ENCODE assay signal across 2 cellular contexts in the genomic region with DNA sequence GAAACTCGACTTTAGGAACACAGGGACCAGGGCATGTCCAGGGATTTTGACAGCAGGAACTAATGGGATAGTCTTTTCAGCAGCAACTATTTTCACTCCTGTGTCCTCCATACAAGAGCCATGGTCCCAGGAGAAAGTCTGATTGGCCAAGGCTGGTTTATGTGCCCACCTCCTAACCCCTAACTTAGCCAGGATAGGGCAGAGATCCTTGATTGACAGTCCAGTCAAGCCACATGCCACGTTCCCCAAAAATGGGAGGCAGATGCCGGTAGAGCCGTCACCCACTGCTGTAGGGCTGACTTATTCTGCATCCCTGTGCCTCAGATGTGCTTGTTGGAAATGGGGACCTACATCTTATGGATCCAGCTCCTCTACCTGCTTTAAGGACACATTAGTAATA.
A peak's percentile ranks its signal among the peaks of the same experiment; 100 is the strongest.
TF ChIP-seq lines count a peak whose summit lies in the region.

No MANE protein-coding gene starts in this region.

TF ChIP-seq in A549, 52 proteins besides CTCF, POLR2A, EP300 and RAD21:
- TF ChIP-seq, protein P1, sequence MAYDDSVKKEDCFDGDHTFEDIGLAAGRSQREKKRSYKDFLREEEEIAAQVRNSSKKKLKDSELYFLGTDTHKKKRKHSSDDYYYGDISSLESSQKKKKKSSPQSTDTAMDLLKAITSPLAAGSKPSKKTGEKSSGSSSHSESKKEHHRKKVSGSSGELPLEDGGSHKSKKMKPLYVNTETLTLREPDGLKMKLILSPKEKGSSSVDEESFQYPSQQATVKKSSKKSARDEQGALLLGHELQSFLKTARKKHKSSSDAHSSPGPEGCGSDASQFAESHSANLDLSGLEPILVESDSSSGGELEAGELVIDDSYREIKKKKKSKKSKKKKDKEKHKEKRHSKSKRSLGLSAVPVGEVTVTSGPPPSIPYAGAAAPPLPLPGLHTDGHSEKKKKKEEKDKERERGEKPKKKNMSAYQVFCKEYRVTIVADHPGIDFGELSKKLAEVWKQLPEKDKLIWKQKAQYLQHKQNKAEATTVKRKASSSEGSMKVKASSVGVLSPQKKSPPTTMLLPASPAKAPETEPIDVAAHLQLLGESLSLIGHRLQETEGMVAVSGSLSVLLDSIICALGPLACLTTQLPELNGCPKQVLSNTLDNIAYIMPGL (CRISPR knock-in tag; IDR thresholded peaks at IDR 0.05; ENCODE audit: borderline replicate concordance), result no peak
- TF ChIP-seq MAFK (IDR thresholded peaks at IDR 0.05; ENCODE audit: partially characterized antibody) (no peak), MYC (IDR thresholded peaks at IDR 0.05; ENCODE audit: borderline replicate concordance, low read length) (no peak), POLR2AphosphoS2 (conservative IDR thresholded peaks at IDR 0.05; ENCODE audit: low read length) (no peak), CEBPB (IDR thresholded peaks at IDR 0.05) (no peak), ESRRA (IDR thresholded peaks at IDR 0.05; ENCODE audit: borderline replicate concordance, low read length) (no peak), HOXB13 (CRISPR knock-in tag; IDR thresholded peaks at IDR 0.05; ENCODE audit: low read depth) (no peak), ZNF302 (CRISPR knock-in tag; IDR thresholded peaks at IDR 0.05) (no peak), JUNB (IDR thresholded peaks at IDR 0.05) (no peak), EHMT2 (IDR thresholded peaks at IDR 0.05; ENCODE audit: low read depth) (no peak), HDAC2 (IDR thresholded peaks at IDR 0.05) (no peak), CHD2 (IDR thresholded peaks at IDR 0.05; ENCODE audit: low read length, partially characterized antibody) (no peak), RCOR1 (IDR thresholded peaks at IDR 0.05; ENCODE audit: low read depth, low read length) (no peak), ZSCAN20 (CRISPR knock-in tag; IDR thresholded peaks at IDR 0.05) (no peak), EHF (CRISPR knock-in tag; IDR thresholded peaks at IDR 0.05) (no peak), RARB (CRISPR knock-in tag; IDR thresholded peaks at IDR 0.05) (no peak)
- TF ChIP-seq, protein P2, sequence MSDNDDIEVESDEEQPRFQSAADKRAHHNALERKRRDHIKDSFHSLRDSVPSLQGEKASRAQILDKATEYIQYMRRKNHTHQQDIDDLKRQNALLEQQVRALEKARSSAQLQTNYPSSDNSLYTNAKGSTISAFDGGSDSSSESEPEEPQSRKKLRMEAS (IDR thresholded peaks at IDR 0.05), result no peak
- TF ChIP-seq, protein P3, sequence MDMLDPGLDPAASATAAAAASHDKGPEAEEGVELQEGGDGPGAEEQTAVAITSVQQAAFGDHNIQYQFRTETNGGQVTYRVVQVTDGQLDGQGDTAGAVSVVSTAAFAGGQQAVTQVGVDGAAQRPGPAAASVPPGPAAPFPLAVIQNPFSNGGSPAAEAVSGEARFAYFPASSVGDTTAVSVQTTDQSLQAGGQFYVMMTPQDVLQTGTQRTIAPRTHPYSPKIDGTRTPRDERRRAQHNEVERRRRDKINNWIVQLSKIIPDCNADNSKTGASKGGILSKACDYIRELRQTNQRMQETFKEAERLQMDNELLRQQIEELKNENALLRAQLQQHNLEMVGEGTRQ (IDR thresholded peaks at IDR 0.05), result no peak

TF ChIP-seq in GM12878, 131 proteins besides CTCF, POLR2A, EP300 and RAD21:
- TF ChIP-seq, protein P4, sequence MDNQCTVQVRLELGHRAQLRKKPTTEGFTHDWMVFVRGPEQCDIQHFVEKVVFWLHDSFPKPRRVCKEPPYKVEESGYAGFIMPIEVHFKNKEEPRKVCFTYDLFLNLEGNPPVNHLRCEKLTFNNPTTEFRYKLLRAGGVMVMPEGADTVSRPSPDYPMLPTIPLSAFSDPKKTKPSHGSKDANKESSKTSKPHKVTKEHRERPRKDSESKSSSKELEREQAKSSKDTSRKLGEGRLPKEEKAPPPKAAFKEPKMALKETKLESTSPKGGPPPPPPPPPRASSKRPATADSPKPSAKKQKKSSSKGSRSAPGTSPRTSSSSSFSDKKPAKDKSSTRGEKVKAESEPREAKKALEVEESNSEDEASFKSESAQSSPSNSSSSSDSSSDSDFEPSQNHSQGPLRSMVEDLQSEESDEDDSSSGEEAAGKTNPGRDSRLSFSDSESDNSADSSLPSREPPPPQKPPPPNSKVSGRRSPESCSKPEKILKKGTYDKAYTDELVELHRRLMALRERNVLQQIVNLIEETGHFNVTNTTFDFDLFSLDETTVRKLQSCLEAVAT (IDR thresholded peaks at IDR 0.05), result no peak
- TF ChIP-seq, protein P5, sequence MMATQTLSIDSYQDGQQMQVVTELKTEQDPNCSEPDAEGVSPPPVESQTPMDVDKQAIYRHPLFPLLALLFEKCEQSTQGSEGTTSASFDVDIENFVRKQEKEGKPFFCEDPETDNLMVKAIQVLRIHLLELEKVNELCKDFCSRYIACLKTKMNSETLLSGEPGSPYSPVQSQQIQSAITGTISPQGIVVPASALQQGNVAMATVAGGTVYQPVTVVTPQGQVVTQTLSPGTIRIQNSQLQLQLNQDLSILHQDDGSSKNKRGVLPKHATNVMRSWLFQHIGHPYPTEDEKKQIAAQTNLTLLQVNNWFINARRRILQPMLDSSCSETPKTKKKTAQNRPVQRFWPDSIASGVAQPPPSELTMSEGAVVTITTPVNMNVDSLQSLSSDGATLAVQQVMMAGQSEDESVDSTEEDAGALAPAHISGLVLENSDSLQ (IDR thresholded peaks at IDR 0.05), result peak; percentile 59
TF ChIP-seq in GM12878: peak in this region for 1.
